Comparison of ENCODE assay signal across 11 cellular contexts in the genomic region with DNA sequence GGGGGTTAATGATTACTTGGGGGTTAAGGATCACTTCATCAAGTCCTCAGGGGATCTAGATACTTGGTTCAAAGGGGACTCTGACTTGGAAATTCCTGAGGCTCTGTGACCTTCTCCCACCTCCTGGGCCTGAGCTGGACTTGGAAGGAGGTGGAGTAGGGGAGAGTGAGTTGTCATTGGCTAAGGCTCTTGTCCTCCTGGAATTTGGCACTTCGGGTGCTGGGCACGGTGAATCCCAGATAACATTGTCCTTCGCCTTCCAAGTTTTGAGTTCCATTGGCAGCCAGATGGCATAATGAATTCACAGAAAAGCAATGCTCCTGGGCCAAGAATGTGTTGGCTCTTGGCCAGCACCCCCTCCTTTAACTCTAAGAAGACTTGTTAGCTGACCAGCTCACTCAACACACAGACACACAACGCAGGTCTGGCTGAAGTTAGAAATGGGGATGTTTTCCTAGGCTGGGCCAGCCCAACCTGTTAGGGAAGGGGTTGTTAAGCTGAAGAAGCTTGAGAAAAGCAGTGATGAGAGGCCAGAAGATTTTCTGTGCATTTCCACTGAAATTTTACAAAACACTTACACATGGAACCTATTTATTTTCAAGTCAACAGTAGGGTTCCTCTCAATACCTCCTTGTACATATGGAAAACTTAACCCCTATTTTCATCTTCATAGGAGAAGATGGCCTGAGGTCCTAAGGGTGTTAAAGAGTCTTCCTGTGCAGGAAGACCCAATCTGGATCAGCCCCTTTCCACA. TPM values are rescaled to one million over a fixed set of nuclear protein-coding genes. Genes with fewer than 3 reads are reported as not detected.
DNase-seq lines count a peak whose midpoint lies in the region; ATAC-seq and TF ChIP-seq lines count a peak whose summit lies in the region.
"Had no signal": no experiment of that assay in that cellular context is flagged by ENCODE, and none has a peak within 500 bp of the region (broad histone marks: within the 10 kb centered on the region; RNA-seq: fewer than 3 reads in every experiment).

No MANE protein-coding gene starts in this region.

- peak; percentile 34 for DNase-seq in left kidney (ENCODE audit: low read depth, low spot score)
- DNase-seq in thoracic aorta (ENCODE audit: low spot score), result peak; percentile 53
- DNase-seq in GM23338 (ENCODE audit: low spot score), result no peak
- no peak for DNase-seq in WTC11 (ENCODE audit: low spot score)
- DNase-seq in smooth muscle cell (lab: John Stamatoyannopoulos, UW; ENCODE audit: unreplicated experiment), result no peak
- DNase-seq: activated CD8-positive, alpha-beta T cell treated with anti-CD3 and anti-CD28 coated beads for 36 hours; natural killer cell had no signal

- H3K4me2 ChIP-seq in GM23338 (no peak overlapping the region), smooth muscle cell (no peak overlapping the region)

- H3K79me2 ChIP-seq in GM23338 (replicated peaks; ENCODE audit: insufficient read depth) (no peaks in the 10 kb centered on the region), smooth muscle cell (ENCODE audit: low read depth) (no peaks in the 10 kb centered on the region)

- H3K9ac ChIP-seq in smooth muscle cell (ENCODE audit: low read depth), result no peak overlapping the region

- H3K4me3 Mint-ChIP-seq in brain, result peak overlapping the region in 1 of 5 experiments; percentile 48
- no peak overlapping the region for H3K4me3 Mint-ChIP-seq in GM23338
- no peak overlapping the region for H3K4me3 Mint-ChIP-seq in WTC11
- H3K4me3 Mint-ChIP-seq: activated CD8-positive, alpha-beta T cell treated with anti-CD3 and anti-CD28 coated beads for 36 hours; natural killer cell had no signal

- H3K9me3 ChIP-seq in thoracic aorta (no peaks in the 10 kb centered on the region), smooth muscle cell (replicated peaks; ENCODE audit: low read depth) (no peaks in the 10 kb centered on the region)
- H3K9me3 ChIP-seq: gastroesophageal sphincter had no signal

- H3K4me1 Mint-ChIP-seq in brain, result peaks cover 45% of the 10 kb centered on the region
- H3K4me1 Mint-ChIP-seq in GM23338, result peaks cover 14% of the 10 kb centered on the region
- H3K4me1 Mint-ChIP-seq in WTC11, result peaks cover 9% of the 10 kb centered on the region
- H3K4me1 Mint-ChIP-seq: natural killer cell had no signal

- TF ChIP-seq RAD21 in Ishikawa (IDR thresholded peaks at IDR 0.05; ENCODE audit: low read depth), result peak; percentile 31; the same call in 1 of the 2 replicates

- POLR2A ChIA-PET in WTC11 (lab: Charles Lee), result no interaction called here

- no peaks in the 10 kb centered on the region for H3K36me3 Mint-ChIP-seq in brain
- H3K36me3 Mint-ChIP-seq in GM23338 (ENCODE audit: low read depth), result no peaks in the 10 kb centered on the region
- no peaks in the 10 kb centered on the region for H3K36me3 Mint-ChIP-seq in WTC11
- H3K36me3 Mint-ChIP-seq: natural killer cell had no signal

- H3K27me3 ChIP-seq in thoracic aorta (replicated peaks; ENCODE audit: insufficient read depth) (no peaks in the 10 kb centered on the region), GM23338 (ENCODE audit: insufficient read depth) (no peaks in the 10 kb centered on the region), smooth muscle cell (ENCODE audit: low read depth) (peaks cover 6% of the 10 kb centered on the region)
- H3K27me3 ChIP-seq: gastroesophageal sphincter had no signal

- peak; percentile 46 for ATAC-seq in thoracic aorta (ENCODE audit: insufficient number of reproducible peaks, low FRiP score, low read depth)
- no peak for ATAC-seq in GM23338
- ATAC-seq in WTC11, result no peak
- ATAC-seq: activated CD8-positive, alpha-beta T cell treated with anti-CD3 and anti-CD28 coated beads for 36 hours; gastroesophageal sphincter; natural killer cell had no signal

- H3K9me3 Mint-ChIP-seq in brain, result peaks cover 0 to 4% (median 0%) of the 10 kb centered on the region in 5 experiments
- no peaks in the 10 kb centered on the region for H3K9me3 Mint-ChIP-seq in GM23338
- no peaks in the 10 kb centered on the region for H3K9me3 Mint-ChIP-seq in WTC11
- H3K9me3 Mint-ChIP-seq: activated CD8-positive, alpha-beta T cell treated with anti-CD3 and anti-CD28 coated beads for 36 hours; natural killer cell had no signal

- CTCF ChIA-PET in WTC11 (lab: Charles Lee), result interaction anchor here (11.9 kb wide), 1 partner anchor 65 kb away, joined by 557 read pairs; no protein-coding TSS in a partner anchor

- H3F3A ChIP-seq in GM23338 (replicated peaks; ENCODE audit: low read depth) (no peaks in the 10 kb centered on the region), smooth muscle cell (ENCODE audit: low read depth) (no peaks in the 10 kb centered on the region)

- H3K4me3 ChIP-seq in thoracic aorta (no peak overlapping the region), GM23338 (no peak overlapping the region), smooth muscle cell (no peak overlapping the region)
- H3K4me3 ChIP-seq: gastroesophageal sphincter had no signal

- no peak for TF ChIP-seq CTCF in brain (conservative IDR thresholded peaks at IDR 0.05)
- TF ChIP-seq CTCF in thoracic aorta (IDR thresholded peaks at IDR 0.05), result no peak
- TF ChIP-seq CTCF in GM23338 (conservative IDR thresholded peaks at IDR 0.05; ENCODE audit: low read depth in 2 of 2), result no peak
- TF ChIP-seq CTCF in WTC11 (IDR thresholded peaks at IDR 0.05), result no peak
- TF ChIP-seq CTCF in smooth muscle cell (IDR thresholded peaks at IDR 0.05; ENCODE audit: borderline replicate concordance, insufficient read depth, poor library complexity, severe bottlenecking), result no peak

- peak overlapping the region in 4 of 5 experiments; percentile 61 to 82 (median 78) for H3K27ac Mint-ChIP-seq in brain
- no peak overlapping the region for H3K27ac Mint-ChIP-seq in GM23338
- no peak overlapping the region for H3K27ac Mint-ChIP-seq in WTC11
- H3K27ac Mint-ChIP-seq: activated CD8-positive, alpha-beta T cell treated with anti-CD3 and anti-CD28 coated beads for 36 hours; natural killer cell had no signal

- TF ChIP-seq EP300 in Ishikawa (IDR thresholded peaks at IDR 0.05; ENCODE audit: borderline replicate concordance), result no peak

- 83% methylated on average over 4 of the region's 4 CpGs for WGBS in smooth muscle cell (ENCODE audit: low lambda C conversion rate)

- 0 out of 2 replicates have a peak, but pooled peaks cover 3% of the 10 kb centered on the region for H3K9me2 ChIP-seq in GM23338 (ENCODE audit: insufficient read depth)

- H4K20me1 ChIP-seq in GM23338 (replicated peaks; ENCODE audit: insufficient read depth) (no peaks in the 10 kb centered on the region), smooth muscle cell (ENCODE audit: low read depth) (no peaks in the 10 kb centered on the region)

- H2AFZ ChIP-seq in GM23338 (no peak overlapping the region), smooth muscle cell (ENCODE audit: low read depth) (no peak overlapping the region)

- H3K4me1 ChIP-seq in thoracic aorta (ENCODE audit: control insufficient read depth in 1 of 2, low read depth in 2 of 2) (peaks cover 46 to 59% of the 10 kb centered on the region in 2 donors), GM23338 (ENCODE audit: insufficient read depth) (no peaks in the 10 kb centered on the region), smooth muscle cell (ENCODE audit: low read depth) (no peaks in the 10 kb centered on the region)

- H3K27me3 Mint-ChIP-seq in brain (peaks cover 9% of the 10 kb centered on the region), GM23338 (ENCODE audit: insufficient read depth, low read depth, poor library complexity) (peaks cover 11% of the 10 kb centered on the region), WTC11 (ENCODE audit: low read depth) (no peaks in the 10 kb centered on the region)
- H3K27me3 Mint-ChIP-seq: activated CD8-positive, alpha-beta T cell treated with anti-CD3 and anti-CD28 coated beads for 36 hours had no signal

- peak overlapping the region; percentile 75 for H3K27ac ChIP-seq in thoracic aorta
- no peak overlapping the region for H3K27ac ChIP-seq in GM23338 (ENCODE audit: low read depth)
- no peak overlapping the region for H3K27ac ChIP-seq in smooth muscle cell (ENCODE audit: low read depth)
- H3K27ac ChIP-seq: gastroesophageal sphincter had no signal

- no peaks in the 10 kb centered on the region for H3K36me3 ChIP-seq in thoracic aorta
- H3K36me3 ChIP-seq in GM23338 (ENCODE audit: insufficient read depth), result no peaks in the 10 kb centered on the region
- H3K36me3 ChIP-seq in smooth muscle cell (ENCODE audit: low read depth), result no peaks in the 10 kb centered on the region
- H3K36me3 ChIP-seq: gastroesophageal sphincter had no signal

TF ChIP-seq in Ishikawa, 13 proteins besides CTCF, POLR2A, EP300 and RAD21 (continues in another document):
- no peak for TF ChIP-seq ZBTB7A (IDR thresholded peaks at IDR 0.05; ENCODE audit: low read depth)
- TF ChIP-seq YY1 (IDR thresholded peaks at IDR 0.05; ENCODE audit: low read depth), result no peak
- no peak for TF ChIP-seq EGR1 (IDR thresholded peaks at IDR 0.05)
- TF ChIP-seq TEAD4 (IDR thresholded peaks at IDR 0.05), result peak; percentile 84
- TF ChIP-seq FOXM1 (IDR thresholded peaks at IDR 0.05; ENCODE audit: borderline replicate concordance, low read depth), result no peak
- no peak for TF ChIP-seq CREB1 (IDR thresholded peaks at IDR 0.05; ENCODE audit: low read depth)
- TF ChIP-seq NFIC (IDR thresholded peaks at IDR 0.05), result peak; percentile 94

TF ChIP-seq in GM23338, 12 proteins besides CTCF, POLR2A, EP300 and RAD21 (continues in another document):
- TF ChIP-seq JUNB (IDR thresholded peaks at IDR 0.05; ENCODE audit: unreplicated experiment) (no peak), ZNF114 (CRISPR knock-in tag; IDR thresholded peaks at IDR 0.05) (no peak), POLR2AphosphoS5 (IDR thresholded peaks at IDR 0.05; ENCODE audit: low read depth) (no peak)

TF ChIP-seq in WTC11, 78 proteins besides CTCF, POLR2A, EP300 and RAD21 (continues in another document):
- no peak for TF ChIP-seq EMX1 (CRISPR knock-in tag; IDR thresholded peaks at IDR 0.05)
- TF ChIP-seq, protein P1, sequence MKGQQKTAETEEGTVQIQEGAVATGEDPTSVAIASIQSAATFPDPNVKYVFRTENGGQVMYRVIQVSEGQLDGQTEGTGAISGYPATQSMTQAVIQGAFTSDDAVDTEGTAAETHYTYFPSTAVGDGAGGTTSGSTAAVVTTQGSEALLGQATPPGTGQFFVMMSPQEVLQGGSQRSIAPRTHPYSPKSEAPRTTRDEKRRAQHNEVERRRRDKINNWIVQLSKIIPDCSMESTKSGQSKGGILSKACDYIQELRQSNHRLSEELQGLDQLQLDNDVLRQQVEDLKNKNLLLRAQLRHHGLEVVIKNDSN (CRISPR knock-in tag; IDR thresholded peaks at IDR 0.05), result no peak

RNA-seq across cellular contexts. Expression of a gene that starts 29.6 kb away (rescaled TPM):
- polyA plus RNA-seq in brain (ENCODE audit: insufficient read depth, low read depth, low replicate concordance), result 7.1 TPM
- total RNA-seq in thoracic aorta, result 1 to 10 TPM in 1 of 2 donors, not detected in 1; 1.1 TPM
- not detected in 2 replicates for total RNA-seq in GM23338 (2014; rRNA removed; shearing (Covaris generic))
- polyA plus RNA-seq in GM23338 (2016; fragmentation: Nextera tagmentation; extraction: Ambion mirVana), result not detected in 2 replicates
- total RNA-seq in WTC11 (2021), result 0.05 to 0.15 TPM in 2 of 3 replicates, not detected in the other
- total RNA-seq in smooth muscle cell, result not detected in 2 replicates
- polyA plus RNA-seq in smooth muscle cell, result not detected in 2 replicates
- total RNA-seq: activated CD8-positive, alpha-beta T cell treated with anti-CD3 and anti-CD28 coated beads for 36 hours; natural killer cell; SK-MEL-5 had no signal

Comparison
In these comparisons a context has a peak if more than half of its experiments do, and no peak if none do; other contexts are left out.
1. H3K27ac Mint-ChIP-seq: peak in brain (4 of 5); none in GM23338 (single experiment) and WTC11 (single experiment).
2. DNase-seq: peak in left kidney (single experiment) and thoracic aorta (single experiment); none in GM23338 (single experiment), WTC11 (single experiment) and smooth muscle cell (single experiment).
3. H3K27ac ChIP-seq: peak in thoracic aorta (2 of 2); none in GM23338 (single experiment) and smooth muscle cell (single experiment).